15 cellular contexts compared by ENCODE assay signal in genomic region chr13:19791953-19792537, GRCh38.
"Had no signal": no experiment of that assay in that cellular context is flagged by ENCODE, and none has a peak within 500 bp of the region (broad histone marks: within the 10 kb centered on the region; RNA-seq: fewer than 3 reads in every experiment).

No MANE protein-coding gene starts in this region.

- H3K9me3 ChIP-seq: body of pancreas, left lung had no signal

- H3K4me3 Mint-ChIP-seq: activated CD4-positive, alpha-beta T cell treated with anti-CD3 and anti-CD28 coated beads, Interleukin-2, amount 10 ng/mL, durations not matched to agents 7 days and 5 days; activated naive CD4-positive, alpha-beta T cell treated with anti-CD3 and anti-CD28 coated beads for 36 hours; activated T-cell treated with anti-CD3 and anti-CD28 coated beads, Interleukin-2, amount 50 U/mL, for 4 hours had no signal

- H3K27me3 ChIP-seq: body of pancreas, foreskin keratinocyte, left lung had no signal

- H3K27me3 Mint-ChIP-seq: activated CD4-positive, alpha-beta T cell treated with anti-CD3 and anti-CD28 coated beads, Interleukin-2, amount 10 ng/mL, durations not matched to agents 7 days and 5 days; progenitor cell of endocrine pancreas had no signal

- H3K36me3 ChIP-seq: left lung had no signal

- DNase-seq: activated CD4-positive, alpha-beta T cell treated with anti-CD3 and anti-CD28 coated beads, Interleukin-2, amount 10 ng/mL, durations not matched to agents 7 days and 5 days; activated CD8-positive, alpha-beta memory T cell treated with anti-CD3 and anti-CD28 coated beads, Interleukin-2, amount 50 U/mL, for 4 hours; activated naive CD4-positive, alpha-beta T cell treated with anti-CD3 and anti-CD28 coated beads for 36 hours; activated T-cell treated with anti-CD3 and anti-CD28 coated beads, Interleukin-2, amount 50 U/mL, for 4 hours; body of pancreas; caudate nucleus; foreskin keratinocyte; hippocampal formation; left lung; stimulated activated CD4-positive, alpha-beta T cell treated with anti-CD3 and anti-CD28 coated beads, Interleukin-12 subunit alpha, Interleukin-12 subunit beta, amount 100 ng/mL, for 4 hours; stimulated activated CD4-positive, alpha-beta T cell treated with anti-CD3 and anti-CD28 coated beads, Interleukin-1b, Interleukin-23, amount 100 ng/mL, for 48 hours; stimulated activated CD8-positive, alpha-beta memory T cell treated with anti-CD3 and anti-CD28 coated beads, Interleukin-4, amount 100 ng/mL, for 48 hours; stimulated activated naive CD4-positive, alpha-beta T cell had no signal

- ATAC-seq: activated CD4-positive, CD25-positive, alpha-beta regulatory T cell treated with anti-CD3 and anti-CD28 coated beads, Interleukin-2, amount 50 U/mL, for 24 hours; activated T-cell treated with anti-CD3 and anti-CD28 coated beads, Interleukin-2, amount 50 U/mL, for 4 hours; body of pancreas; foreskin keratinocyte; left lung had no signal

- H3K9me3 Mint-ChIP-seq: activated CD4-positive, alpha-beta T cell treated with anti-CD3 and anti-CD28 coated beads, Interleukin-2, amount 10 ng/mL, durations not matched to agents 7 days and 5 days; activated naive CD4-positive, alpha-beta T cell treated with anti-CD3 and anti-CD28 coated beads for 36 hours; activated T-cell treated with anti-CD3 and anti-CD28 coated beads, Interleukin-2, amount 50 U/mL, for 4 hours had no signal

- H3K27ac ChIP-seq: body of pancreas, foreskin keratinocyte, left lung had no signal

- H3K4me1 ChIP-seq: body of pancreas had no signal

- H3K27ac Mint-ChIP-seq: activated CD4-positive, alpha-beta T cell treated with anti-CD3 and anti-CD28 coated beads, Interleukin-2, amount 10 ng/mL, durations not matched to agents 7 days and 5 days; activated naive CD4-positive, alpha-beta T cell treated with anti-CD3 and anti-CD28 coated beads for 36 hours had no signal

- H3K4me3 ChIP-seq: body of pancreas, left lung had no signal
